16 cellular contexts compared by ENCODE assay signal in the genomic region with DNA sequence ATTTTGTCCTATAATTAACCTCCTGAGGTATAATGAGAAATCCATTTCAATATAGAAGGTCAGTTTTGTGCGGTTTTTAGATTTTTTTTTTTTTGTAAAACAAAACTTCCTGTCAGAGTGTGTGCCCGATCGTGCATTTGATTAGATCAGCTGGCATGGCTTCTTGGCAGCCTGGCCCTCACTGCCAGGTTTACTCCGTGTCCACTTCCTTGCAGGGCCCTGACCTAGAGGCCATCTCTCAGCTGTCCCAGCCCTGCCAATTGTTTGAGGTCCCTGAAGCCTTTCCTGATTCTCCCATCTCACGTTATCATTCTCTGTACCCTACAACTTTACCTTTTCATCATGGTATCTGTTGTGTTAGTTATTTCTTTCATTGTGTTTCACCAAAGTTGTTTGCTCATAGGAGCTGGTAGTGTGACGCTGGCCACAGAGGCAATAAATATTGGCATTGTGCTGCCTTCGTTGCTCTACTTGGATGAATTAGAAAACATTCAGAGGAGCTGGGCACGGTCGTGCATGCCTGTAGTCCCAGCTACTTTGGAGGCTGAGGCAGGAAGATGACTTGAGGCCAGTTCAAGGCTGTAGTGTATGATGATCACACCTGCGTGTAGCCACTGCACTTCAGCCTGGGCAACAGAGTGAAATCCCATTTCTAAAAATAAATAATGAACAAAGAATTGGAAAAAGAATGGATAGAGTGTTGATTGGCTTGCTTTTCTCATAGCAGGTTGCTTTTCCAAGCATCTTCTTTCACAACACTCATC.
DNase-seq lines count a peak whose midpoint lies in the region; ATAC-seq, FAIRE-seq and TF ChIP-seq lines count a peak whose summit lies in the region.
"Had no signal": no experiment of that assay in that cellular context is flagged by ENCODE, and none has a peak within 500 bp of the region (broad histone marks: within the 10 kb centered on the region; RNA-seq: fewer than 3 reads in every experiment).

No MANE protein-coding gene starts in this region.

- H2AFZ ChIP-seq in mammary epithelial cell (ENCODE audit: low read depth, low read length) (peak overlapping the region; percentile 6), HepG2 (ENCODE audit: low read length) (no peak overlapping the region)

- dilution Hi-C loops in mammary epithelial cell (cut with HindIII; ENCODE audit: low sequenced_read_pairs), result no loop called here

- H3K4me3 ChIP-seq in mammary epithelial cell (replicated peaks in 1 of 3; ENCODE audit: insufficient read depth in 1 of 3, low read depth in 2 of 3, low read length in 3 of 3) (no peak overlapping the region), HepG2 (replicated peaks in 1 of 3; ENCODE audit: insufficient read depth in 1 of 3, low read depth in 2 of 3, low read length in 3 of 3) (no peak overlapping the region), stomach (no peak overlapping the region)

- intact Hi-C loops in mammary epithelial cell (cut with micrococcal nuclease) (no loop called here), HepG2 (cut with micrococcal nuclease; ENCODE audit: unreplicated experiment) (no loop called here), stomach (cut with DNase I; ENCODE audit: low total_unique reads) (no loop called here)

- peak; percentile 12 for FAIRE-seq in HepG2 (lab: Jason Lieb, UNC)

- POLR2A ChIA-PET in HepG2 (lab: Yijun Ruan, JAX), result no interaction called here

- H3K4me2 ChIP-seq in mammary epithelial cell (ENCODE audit: insufficient read depth, low read depth, low read length), result peak overlapping the region; percentile 60
- H3K4me2 ChIP-seq in HepG2 (ENCODE audit: low read depth, low read length), result no peak overlapping the region

- in situ Hi-C loops in mammary epithelial cell (cut with MboI; ENCODE audit: low sequenced_read_pairs in 2 of 2) (no loop called here), HepG2 (cut with HindIII; ENCODE audit: extremely low pct_ligation_motif_present, low pct_unique_long_range_greater_than_20kb) (no loop called here)

- DNase-seq in NCI-H774 (lab: John Stamatoyannopoulos, UW), result peak; percentile 32
- DNase-seq in mammary epithelial cell, result no peak
- DNase-seq in HepG2 (ENCODE audit: low spot score), result no peak
- peak; percentile 68 for DNase-seq in stomach
- DNase-seq in stimulated activated CD4-positive, alpha-beta T cell treated with anti-CD3 and anti-CD28 coated beads, Interleukin-1b, Interleukin-23, amount 100 ng/mL, for 48 hours, result no peak
- DNase-seq in GDM1 (lab: John Stamatoyannopoulos, UW), result no peak
- DNase-seq: activated CD4-positive, alpha-beta T cell treated with anti-CD3 and anti-CD28 coated beads, Interleukin-2, amount 50 U/mL, for 1 hour; AML-193; DMS 273 treated with DMSO at 0.1 percent for 48 hours; islet precursor cell; MM.1S; naive B cell; NCI-H2107; NCI-H748 treated with DMSO at 0.1 percent for 48 hours; stimulated activated CD4-positive, alpha-beta T cell treated with anti-CD3 and anti-CD28 coated beads, Interleukin-4, amount 100 ng/mL, for 24 hours had no signal

- TF ChIP-seq CTCF in mammary epithelial cell (conservative IDR thresholded peaks at IDR 0.05 in 1 of 2, IDR thresholded peaks at IDR 0.05 in 1 of 2; ENCODE audit: extremely low read depth in 1 of 2, insufficient read depth in 1 of 2, low read depth in 1 of 2, low read length in 2 of 2), result no peak
- TF ChIP-seq CTCF in HepG2 (CRISPR knock-in tag; IDR thresholded peaks at IDR 0.05), result no peak
- no peak for TF ChIP-seq CTCF in stomach (IDR thresholded peaks at IDR 0.05)

- H3K36me3 ChIP-seq in mammary epithelial cell (ENCODE audit: insufficient read depth, low read length), result peaks cover 1% of the 10 kb centered on the region
- peaks cover 32 to 76% of the 10 kb centered on the region in 2 experiments for H3K36me3 ChIP-seq in HepG2 (replicated peaks in 1 of 2; ENCODE audit: control insufficient read depth in 1 of 2, insufficient read depth in 2 of 2, low read length in 2 of 2)
- peaks cover 6 to 27% (median 24%) of the 10 kb centered on the region in 4 donors for H3K36me3 ChIP-seq in stomach

- ATAC-seq in HepG2 (peak; percentile 21), HG03342 (IDR thresholded peaks at IDR 0.05; ENCODE audit: unreplicated experiment) (no peak)

- no peak for TF ChIP-seq RAD21 in HepG2 (CRISPR knock-in tag; IDR thresholded peaks at IDR 0.05)

- H4K20me1 ChIP-seq in mammary epithelial cell (ENCODE audit: insufficient read depth, low read length), result no peaks in the 10 kb centered on the region
- H4K20me1 ChIP-seq in HepG2 (ENCODE audit: insufficient read depth, low read length), result peaks cover 96% of the 10 kb centered on the region

- peaks cover 14% of the 10 kb centered on the region for H3K9me3 ChIP-seq in mammary epithelial cell (replicated peaks; ENCODE audit: insufficient read depth, low read length)
- H3K9me3 ChIP-seq in HepG2 (ENCODE audit: low read length), result peaks cover 1% of the 10 kb centered on the region; the same call in 1 of the 2 replicates
- peaks cover 0 to 9% (median 8%) of the 10 kb centered on the region in 4 donors for H3K9me3 ChIP-seq in stomach

- no TSS peak for BruUV-seq in mammary epithelial cell (replicated peaks; lab: Mats Ljungman, UMichigan)
- no TSS peak for BruUV-seq in HepG2 (replicated peaks; lab: Mats Ljungman, UMichigan)

- H3K9ac ChIP-seq in mammary epithelial cell (ENCODE audit: insufficient read depth, low read length), result peak overlapping the region; percentile 22
- no peak overlapping the region for H3K9ac ChIP-seq in HepG2 (ENCODE audit: insufficient read depth, low read depth, low read length)

- 13% methylated on average over 10 of the region's 10 CpGs for whole genome bisulfite sequencing in mammary epithelial cell (ENCODE audit: low coverage, missing lambda C conversion rate)
- WGBS in HepG2 (ENCODE audit: low lambda C conversion rate), result 97% methylated on average over 10 of the region's 10 CpGs
- 26 to 48% (median 39%) methylated on average over 10 of the region's 10 CpGs for WGBS in stomach, 5 donors

- TF ChIP-seq POLR2A in HepG2 (IDR thresholded peaks at IDR 0.05; ENCODE audit: insufficient read depth in 1 of 2, low read depth in 2 of 2, low read length in 2 of 2) (no peak), stomach (IDR thresholded peaks at IDR 0.05) (no peak)

- H3K79me2 ChIP-seq in mammary epithelial cell (ENCODE audit: insufficient read depth, low read length) (peaks cover 57% of the 10 kb centered on the region), HepG2 (ENCODE audit: insufficient read depth, low read length) (peaks cover 86% of the 10 kb centered on the region)

- peaks cover 49% of the 10 kb centered on the region for H3K4me1 ChIP-seq in mammary epithelial cell (ENCODE audit: insufficient read depth, low read length)
- peaks cover 2% of the 10 kb centered on the region; the same call in 1 of the 2 replicates for H3K4me1 ChIP-seq in HepG2 (ENCODE audit: insufficient read depth, low read length)
- H3K4me1 ChIP-seq in stomach, result peaks cover 0 to 38% (median 23%) of the 10 kb centered on the region in 4 donors

- CTCF ChIA-PET in mammary epithelial cell (lab: Charles Lee; ENCODE audit: low non-redundant PET) (no interaction called here), HepG2 (lab: Yijun Ruan, JAX; ENCODE audit: low intra/inter-chr PET ratio, low total read pairs) (no interaction called here)

- TF ChIP-seq EP300 in HepG2 (IDR thresholded peaks at IDR 0.05; ENCODE audit: low read depth in 2 of 2, low read length in 2 of 2) (no peak), HepG2 (CRISPR knock-in tag; IDR thresholded peaks at IDR 0.05; ENCODE audit: borderline replicate concordance) (no peak), stomach (IDR thresholded peaks at IDR 0.05) (no peak)

- H3K27ac ChIP-seq in mammary epithelial cell (ENCODE audit: insufficient read depth, low read depth, low read length) (peak overlapping the region; percentile 59), HepG2 (ENCODE audit: extremely low read length, insufficient read depth, low read length) (no peak overlapping the region), stomach (peak overlapping the region in 4 of 5 donors; percentile 22 to 37 (median 34))

- H3K27me3 ChIP-seq in mammary epithelial cell (ENCODE audit: insufficient read depth, low read length), result no peaks in the 10 kb centered on the region
- H3K27me3 ChIP-seq in HepG2 (ENCODE audit: control insufficient read depth in 1 of 2, insufficient read depth in 2 of 2, low read length in 2 of 2), result no peaks in the 10 kb centered on the region
- H3K27me3 ChIP-seq in stomach, result no peaks in the 10 kb centered on the region

TF ChIP-seq in HepG2, 621 proteins besides CTCF, POLR2A, EP300 and RAD21:
- no peak for TF ChIP-seq TIGD3 (CRISPR knock-in tag; IDR thresholded peaks at IDR 0.05; ENCODE audit: borderline replicate concordance)
- TF ChIP-seq RBM22 (optimal IDR thresholded peaks at IDR 0.05; ENCODE audit: low read length), result peak; percentile 95

Comparison
In these comparisons a context has a peak if more than half of its experiments do, and no peak if none do; other contexts are left out.
1. DNase-seq: peak in NCI-H774 (single experiment) and stomach (single experiment); none in mammary epithelial cell (single experiment), HepG2 (single experiment), stimulated activated CD4-positive, alpha-beta T cell treated with anti-CD3 and anti-CD28 coated beads, Interleukin-1b, Interleukin-23, amount 100 ng/mL, for 48 hours (single experiment) and GDM1 (single experiment).